ENCODE assay signal across 10 cellular contexts in genomic region chr12:122082621-122083356, GRCh38. TPM values are rescaled to one million over a fixed set of nuclear protein-coding genes. Genes with fewer than 3 reads are reported as not detected.
DNase-seq lines count a peak whose midpoint lies in the region; ATAC-seq and TF ChIP-seq lines count a peak whose summit lies in the region.
"Had no signal": no experiment of that assay in that cellular context is flagged by ENCODE, and none has a peak within 500 bp of the region (broad histone marks: within the 10 kb centered on the region; RNA-seq: fewer than 3 reads in every experiment).

No MANE protein-coding gene starts in this region.

- H3K9me2 ChIP-seq in DOHH2 (replicated peaks; ENCODE audit: control insufficient read depth, low read length), result no peaks in the 10 kb centered on the region

- H3K4me1 Mint-ChIP-seq in endothelial cell (ENCODE audit: unreplicated experiment), result peaks cover 52% of the 10 kb centered on the region

- H3F3A ChIP-seq in DOHH2 (ENCODE audit: control insufficient read depth, insufficient read depth), result peaks cover 10% of the 10 kb centered on the region

- H3K36me3 Mint-ChIP-seq in endothelial cell (ENCODE audit: low read depth, unreplicated experiment), result peaks cover 24% of the 10 kb centered on the region

- no peaks in the 10 kb centered on the region for H3K27me3 ChIP-seq in DOHH2 (ENCODE audit: control insufficient read depth, low read length)
- H3K27me3 ChIP-seq in RWPE2 (ENCODE audit: insufficient read depth, poor library complexity, severe bottlenecking), result no peaks in the 10 kb centered on the region
- H3K27me3 ChIP-seq in sigmoid colon, result no peaks in the 10 kb centered on the region

- TF ChIP-seq POLR2A in sigmoid colon (IDR thresholded peaks at IDR 0.05), result no peak

- H4K20me1 ChIP-seq in DOHH2 (ENCODE audit: control insufficient read depth, insufficient read depth, low read depth, low read length), result peaks cover 30% of the 10 kb centered on the region

- no peak overlapping the region for H3K4me3 ChIP-seq in DOHH2 (ENCODE audit: low read length)
- H3K4me3 ChIP-seq in RWPE2 (ENCODE audit: severe bottlenecking), result no peak overlapping the region
- H3K4me3 ChIP-seq in sigmoid colon, result peak overlapping the region in 3 of 4 donors; percentile 77 to 94 (median 91)

- peaks cover 43% of the 10 kb centered on the region for H3K4me1 ChIP-seq in DOHH2 (ENCODE audit: control insufficient read depth, low read length)
- H3K4me1 ChIP-seq in RWPE2 (ENCODE audit: insufficient read depth, poor library complexity, severe bottlenecking), result peaks cover 19% of the 10 kb centered on the region
- peaks cover 0 to 86% (median 74%) of the 10 kb centered on the region in 4 donors for H3K4me1 ChIP-seq in sigmoid colon

- H3K9me3 ChIP-seq in DOHH2 (ENCODE audit: control insufficient read depth, insufficient read depth, low read length) (no peaks in the 10 kb centered on the region), RWPE2 (ENCODE audit: severe bottlenecking) (no peaks in the 10 kb centered on the region), sigmoid colon (no peaks in the 10 kb centered on the region)

- H3K36me3 ChIP-seq in DOHH2 (ENCODE audit: control insufficient read depth, low read length) (peaks cover 36% of the 10 kb centered on the region), RWPE2 (ENCODE audit: low read depth) (peaks cover 49% of the 10 kb centered on the region), sigmoid colon (peaks cover 0 to 25% (median 10%) of the 10 kb centered on the region in 4 donors)

- no peaks in the 10 kb centered on the region for H3K9me3 Mint-ChIP-seq in endothelial cell (ENCODE audit: unreplicated experiment)

- ATAC-seq in RWPE2 (ENCODE audit: low read depth) (no peak), GM21423 (IDR thresholded peaks at IDR 0.05; ENCODE audit: unreplicated experiment) (no peak), HG03196 (IDR thresholded peaks at IDR 0.05; ENCODE audit: unreplicated experiment) (no peak)

- H3K4me3 Mint-ChIP-seq in endothelial cell (ENCODE audit: unreplicated experiment), result peak overlapping the region; percentile 28

- no peak for TF ChIP-seq EP300 in sigmoid colon (IDR thresholded peaks at IDR 0.05)

- H3K27me3 Mint-ChIP-seq in endothelial cell (ENCODE audit: unreplicated experiment), result peaks cover 16% of the 10 kb centered on the region

- H3K27ac ChIP-seq in DOHH2 (ENCODE audit: low read depth, low read length) (no peak overlapping the region), RWPE2 (ENCODE audit: poor library complexity, severe bottlenecking) (peak overlapping the region; percentile 93), sigmoid colon (peak overlapping the region; percentile 87 to 96 (median 90))

- intact Hi-C loops in sigmoid colon (cut with DNase I), result loop anchor here (5.0 kb wide), 1 partner anchor 40 kb away; no protein-coding TSS in a partner anchor

- DNase-seq in RWPE2 (ENCODE audit: low spot score) (no peak), endothelial cell (ENCODE audit: low spot score) (no peak), sigmoid colon (no peak), NCI-H446 (lab: John Stamatoyannopoulos, UW) (no peak), kidney tubule cell (ENCODE audit: low spot score) (no peak)
- DNase-seq: GDM1, SHP77 had no signal

- TF ChIP-seq CTCF in DOHH2 (IDR thresholded peaks at IDR 0.05; ENCODE audit: low read depth, low read length, poor library complexity, severe bottlenecking) (no peak), RWPE2 (IDR thresholded peaks at IDR 0.05; ENCODE audit: poor library complexity, severe bottlenecking) (no peak), endothelial cell (IDR thresholded peaks at IDR 0.05; ENCODE audit: unreplicated experiment) (no peak), sigmoid colon (IDR thresholded peaks at IDR 0.05) (no peak)

- peak overlapping the region; percentile 99; the same call in 1 of the 2 replicates for H3K4me2 ChIP-seq in DOHH2 (ENCODE audit: low read length)

- WGBS in sigmoid colon, 2 donors, result 8 to 34% methylated on average over 6 of the region's 6 CpGs

- H3K27ac Mint-ChIP-seq in endothelial cell (ENCODE audit: unreplicated experiment), result peak overlapping the region; percentile 93

- peaks cover 84% of the 10 kb centered on the region for H3K79me2 ChIP-seq in DOHH2 (ENCODE audit: control insufficient read depth, low read length)

RNA-seq across cellular contexts. Expression of gene MLXIP, which starts 4.2 kb away (rescaled TPM):
- total RNA-seq in endothelial cell (ENCODE audit: unreplicated experiment), result 63.3 TPM
- 10 to 100 TPM; 32.9 to 87.5 (median 57.3) TPM for total RNA-seq in sigmoid colon
- polyA plus RNA-seq in sigmoid colon, result 100 to 1,000 TPM in 1 of 3 donors, 10 to 100 TPM in 2; 15.6 to 141 (median 35.4) TPM

Comparison
In these comparisons a context has a peak if more than half of its experiments do, and no peak if none do; other contexts are left out.
1. H3K4me3 ChIP-seq: peak in sigmoid colon (3 of 4); none in DOHH2 (single experiment) and RWPE2 (single experiment).